In the genomic region with DNA sequence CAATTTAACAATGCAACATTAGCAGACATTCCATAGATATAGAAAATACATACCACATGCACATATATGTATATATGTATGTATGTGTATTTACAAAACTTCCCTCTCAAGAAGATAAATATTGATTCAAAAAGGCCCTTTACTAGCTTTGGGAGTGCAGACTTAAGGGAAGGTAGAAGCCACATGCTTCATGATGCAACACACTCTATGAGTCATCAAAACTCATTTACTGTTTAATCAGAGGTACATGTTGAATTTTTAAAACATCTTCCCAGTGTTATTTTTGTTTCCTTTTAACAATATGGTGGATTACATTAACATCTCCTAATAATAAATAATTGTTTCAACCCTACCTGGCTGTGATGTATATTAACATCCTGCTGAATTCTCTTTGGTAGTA, we compare ENCODE assay signal across 1 cellular context.
TF ChIP-seq lines count a peak whose summit lies in the region.

No MANE protein-coding gene starts in this region.

TF ChIP-seq in K562, 482 proteins besides CTCF, POLR2A, EP300 and RAD21 (continued from another document and continues in another):
- TF ChIP-seq, protein P1, sequence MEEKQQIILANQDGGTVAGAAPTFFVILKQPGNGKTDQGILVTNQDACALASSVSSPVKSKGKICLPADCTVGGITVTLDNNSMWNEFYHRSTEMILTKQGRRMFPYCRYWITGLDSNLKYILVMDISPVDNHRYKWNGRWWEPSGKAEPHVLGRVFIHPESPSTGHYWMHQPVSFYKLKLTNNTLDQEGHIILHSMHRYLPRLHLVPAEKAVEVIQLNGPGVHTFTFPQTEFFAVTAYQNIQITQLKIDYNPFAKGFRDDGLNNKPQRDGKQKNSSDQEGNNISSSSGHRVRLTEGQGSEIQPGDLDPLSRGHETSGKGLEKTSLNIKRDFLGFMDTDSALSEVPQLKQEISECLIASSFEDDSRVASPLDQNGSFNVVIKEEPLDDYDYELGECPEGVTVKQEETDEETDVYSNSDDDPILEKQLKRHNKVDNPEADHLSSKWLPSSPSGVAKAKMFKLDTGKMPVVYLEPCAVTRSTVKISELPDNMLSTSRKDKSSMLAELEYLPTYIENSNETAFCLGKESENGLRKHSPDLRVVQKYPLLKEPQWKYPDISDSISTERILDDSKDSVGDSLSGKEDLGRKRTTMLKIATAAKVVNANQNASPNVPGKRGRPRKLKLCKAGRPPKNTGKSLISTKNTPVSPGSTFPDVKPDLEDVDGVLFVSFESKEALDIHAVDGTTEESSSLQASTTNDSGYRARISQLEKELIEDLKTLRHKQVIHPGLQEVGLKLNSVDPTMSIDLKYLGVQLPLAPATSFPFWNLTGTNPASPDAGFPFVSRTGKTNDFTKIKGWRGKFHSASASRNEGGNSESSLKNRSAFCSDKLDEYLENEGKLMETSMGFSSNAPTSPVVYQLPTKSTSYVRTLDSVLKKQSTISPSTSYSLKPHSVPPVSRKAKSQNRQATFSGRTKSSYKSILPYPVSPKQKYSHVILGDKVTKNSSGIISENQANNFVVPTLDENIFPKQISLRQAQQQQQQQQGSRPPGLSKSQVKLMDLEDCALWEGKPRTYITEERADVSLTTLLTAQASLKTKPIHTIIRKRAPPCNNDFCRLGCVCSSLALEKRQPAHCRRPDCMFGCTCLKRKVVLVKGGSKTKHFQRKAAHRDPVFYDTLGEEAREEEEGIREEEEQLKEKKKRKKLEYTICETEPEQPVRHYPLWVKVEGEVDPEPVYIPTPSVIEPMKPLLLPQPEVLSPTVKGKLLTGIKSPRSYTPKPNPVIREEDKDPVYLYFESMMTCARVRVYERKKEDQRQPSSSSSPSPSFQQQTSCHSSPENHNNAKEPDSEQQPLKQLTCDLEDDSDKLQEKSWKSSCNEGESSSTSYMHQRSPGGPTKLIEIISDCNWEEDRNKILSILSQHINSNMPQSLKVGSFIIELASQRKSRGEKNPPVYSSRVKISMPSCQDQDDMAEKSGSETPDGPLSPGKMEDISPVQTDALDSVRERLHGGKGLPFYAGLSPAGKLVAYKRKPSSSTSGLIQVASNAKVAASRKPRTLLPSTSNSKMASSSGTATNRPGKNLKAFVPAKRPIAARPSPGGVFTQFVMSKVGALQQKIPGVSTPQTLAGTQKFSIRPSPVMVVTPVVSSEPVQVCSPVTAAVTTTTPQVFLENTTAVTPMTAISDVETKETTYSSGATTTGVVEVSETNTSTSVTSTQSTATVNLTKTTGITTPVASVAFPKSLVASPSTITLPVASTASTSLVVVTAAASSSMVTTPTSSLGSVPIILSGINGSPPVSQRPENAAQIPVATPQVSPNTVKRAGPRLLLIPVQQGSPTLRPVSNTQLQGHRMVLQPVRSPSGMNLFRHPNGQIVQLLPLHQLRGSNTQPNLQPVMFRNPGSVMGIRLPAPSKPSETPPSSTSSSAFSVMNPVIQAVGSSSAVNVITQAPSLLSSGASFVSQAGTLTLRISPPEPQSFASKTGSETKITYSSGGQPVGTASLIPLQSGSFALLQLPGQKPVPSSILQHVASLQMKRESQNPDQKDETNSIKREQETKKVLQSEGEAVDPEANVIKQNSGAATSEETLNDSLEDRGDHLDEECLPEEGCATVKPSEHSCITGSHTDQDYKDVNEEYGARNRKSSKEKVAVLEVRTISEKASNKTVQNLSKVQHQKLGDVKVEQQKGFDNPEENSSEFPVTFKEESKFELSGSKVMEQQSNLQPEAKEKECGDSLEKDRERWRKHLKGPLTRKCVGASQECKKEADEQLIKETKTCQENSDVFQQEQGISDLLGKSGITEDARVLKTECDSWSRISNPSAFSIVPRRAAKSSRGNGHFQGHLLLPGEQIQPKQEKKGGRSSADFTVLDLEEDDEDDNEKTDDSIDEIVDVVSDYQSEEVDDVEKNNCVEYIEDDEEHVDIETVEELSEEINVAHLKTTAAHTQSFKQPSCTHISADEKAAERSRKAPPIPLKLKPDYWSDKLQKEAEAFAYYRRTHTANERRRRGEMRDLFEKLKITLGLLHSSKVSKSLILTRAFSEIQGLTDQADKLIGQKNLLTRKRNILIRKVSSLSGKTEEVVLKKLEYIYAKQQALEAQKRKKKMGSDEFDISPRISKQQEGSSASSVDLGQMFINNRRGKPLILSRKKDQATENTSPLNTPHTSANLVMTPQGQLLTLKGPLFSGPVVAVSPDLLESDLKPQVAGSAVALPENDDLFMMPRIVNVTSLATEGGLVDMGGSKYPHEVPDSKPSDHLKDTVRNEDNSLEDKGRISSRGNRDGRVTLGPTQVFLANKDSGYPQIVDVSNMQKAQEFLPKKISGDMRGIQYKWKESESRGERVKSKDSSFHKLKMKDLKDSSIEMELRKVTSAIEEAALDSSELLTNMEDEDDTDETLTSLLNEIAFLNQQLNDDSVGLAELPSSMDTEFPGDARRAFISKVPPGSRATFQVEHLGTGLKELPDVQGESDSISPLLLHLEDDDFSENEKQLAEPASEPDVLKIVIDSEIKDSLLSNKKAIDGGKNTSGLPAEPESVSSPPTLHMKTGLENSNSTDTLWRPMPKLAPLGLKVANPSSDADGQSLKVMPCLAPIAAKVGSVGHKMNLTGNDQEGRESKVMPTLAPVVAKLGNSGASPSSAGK (IDR thresholded peaks at IDR 0.05) = peak; percentile 58
- TF ChIP-seq FUS (optimal IDR thresholded peaks at IDR 0.05; ENCODE audit: low read depth, low read length) = no peak
- no peak for TF ChIP-seq ZBTB17 (CRISPR knock-in tag; IDR thresholded peaks at IDR 0.05)
- peak; percentile 87 for TF ChIP-seq JUND (IDR thresholded peaks at IDR 0.05; ENCODE audit: borderline replicate concordance, low read depth, low read length)
- TF ChIP-seq JUND (tag; IDR thresholded peaks at IDR 0.05; ENCODE audit: borderline replicate concordance, low read depth, low read length) = peak; percentile 88
- TF ChIP-seq POLR2H (tag; IDR thresholded peaks at IDR 0.05; ENCODE audit: low read depth) = peak; percentile 41
- TF ChIP-seq SNIP1 (IDR thresholded peaks at IDR 0.05; ENCODE audit: low read depth) = no peak
- no peak for TF ChIP-seq YY1 (IDR thresholded peaks at IDR 0.05; ENCODE audit: borderline replicate concordance in 1 of 3, control insufficient read depth in 1 of 3, extremely low read depth in 1 of 3, insufficient read depth in 3 of 3, insufficient read length in 1 of 3, insufficient replicate concordance in 2 of 3, low read depth in 1 of 3, low read length in 2 of 3)
- no peak for TF ChIP-seq COPS2 (conservative IDR thresholded peaks at IDR 0.05)
- peak; percentile 95 for TF ChIP-seq ATF3 (IDR thresholded peaks at IDR 0.05)
- no peak for TF ChIP-seq ATF3 (CRISPR knock-in tag; conservative IDR thresholded peaks at IDR 0.05)
- TF ChIP-seq, protein P2, sequence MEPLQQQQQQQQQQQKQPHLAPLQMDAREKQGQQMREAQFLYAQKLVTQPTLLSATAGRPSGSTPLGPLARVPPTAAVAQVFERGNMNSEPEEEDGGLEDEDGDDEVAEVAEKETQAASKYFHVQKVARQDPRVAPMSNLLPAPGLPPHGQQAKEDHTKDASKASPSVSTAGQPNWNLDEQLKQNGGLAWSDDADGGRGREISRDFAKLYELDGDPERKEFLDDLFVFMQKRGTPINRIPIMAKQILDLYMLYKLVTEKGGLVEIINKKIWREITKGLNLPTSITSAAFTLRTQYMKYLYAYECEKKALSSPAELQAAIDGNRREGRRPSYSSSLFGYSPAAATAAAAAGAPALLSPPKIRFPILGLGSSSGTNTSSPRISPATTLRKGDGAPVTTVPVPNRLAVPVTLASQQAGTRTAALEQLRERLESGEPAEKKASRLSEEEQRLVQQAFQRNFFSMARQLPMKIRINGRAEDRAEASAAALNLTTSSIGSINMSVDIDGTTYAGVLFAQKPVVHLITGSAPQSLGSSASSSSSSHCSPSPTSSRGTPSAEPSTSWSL (CRISPR knock-in tag; IDR thresholded peaks at IDR 0.05; ENCODE audit: borderline replicate concordance) = no peak
- 0 out of 2 replicates have a peak, but pooled peaks have one; percentile 45 for TF ChIP-seq JUN (IDR thresholded peaks at IDR 0.05; ENCODE audit: borderline replicate concordance, low read depth, low read length)
- no peak for TF ChIP-seq JUN (CRISPR knock-in tag; IDR thresholded peaks at IDR 0.05; ENCODE audit: borderline replicate concordance)
- TF ChIP-seq, protein P3, sequence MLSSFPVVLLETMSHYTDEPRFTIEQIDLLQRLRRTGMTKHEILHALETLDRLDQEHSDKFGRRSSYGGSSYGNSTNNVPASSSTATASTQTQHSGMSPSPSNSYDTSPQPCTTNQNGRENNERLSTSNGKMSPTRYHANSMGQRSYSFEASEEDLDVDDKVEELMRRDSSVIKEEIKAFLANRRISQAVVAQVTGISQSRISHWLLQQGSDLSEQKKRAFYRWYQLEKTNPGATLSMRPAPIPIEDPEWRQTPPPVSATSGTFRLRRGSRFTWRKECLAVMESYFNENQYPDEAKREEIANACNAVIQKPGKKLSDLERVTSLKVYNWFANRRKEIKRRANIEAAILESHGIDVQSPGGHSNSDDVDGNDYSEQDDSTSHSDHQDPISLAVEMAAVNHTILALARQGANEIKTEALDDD (IDR thresholded peaks at IDR 0.05) = no peak
- TF ChIP-seq KDM5B (IDR thresholded peaks at IDR 0.05; ENCODE audit: insufficient replicate concordance, low read depth, low read length) = no peak
- no peak for TF ChIP-seq IRF2 (CRISPR knock-in tag; IDR thresholded peaks at IDR 0.05)
- no peak for TF ChIP-seq XRCC5 (IDR thresholded peaks at IDR 0.05; ENCODE audit: low read depth, low read length)
- no peak for TF ChIP-seq PTBP1 (IDR thresholded peaks at IDR 0.05; ENCODE audit: low read depth, low read length)
- no peak for TF ChIP-seq ZNF778 (CRISPR knock-in tag; IDR thresholded peaks at IDR 0.05)
- TF ChIP-seq STAT6 (CRISPR knock-in tag; IDR thresholded peaks at IDR 0.05) = no peak
- no peak for TF ChIP-seq E2F1 (CRISPR knock-in tag; IDR thresholded peaks at IDR 0.05)
- TF ChIP-seq MYC (IDR thresholded peaks at IDR 0.05; ENCODE audit: low read depth, low read length) = peak; percentile 91
- no peak for TF ChIP-seq MYC (CRISPR knock-in tag; IDR thresholded peaks at IDR 0.05; ENCODE audit: borderline replicate concordance, low read depth)
- no peak for TF ChIP-seq CHD1 (IDR thresholded peaks at IDR 0.05; ENCODE audit: low read length)
- no peak for TF ChIP-seq E2F3 (CRISPR knock-in tag; IDR thresholded peaks at IDR 0.05)
- no peak for TF ChIP-seq ZNF316 (IDR thresholded peaks at IDR 0.05)
- no peak for TF ChIP-seq SP1 (CRISPR knock-in tag; IDR thresholded peaks at IDR 0.05)
- no peak for TF ChIP-seq SREBF1 (IDR thresholded peaks at IDR 0.05; ENCODE audit: borderline replicate concordance, low read depth, low read length)
- no peak for TF ChIP-seq ZNF274 (IDR thresholded peaks at IDR 0.05; ENCODE audit: borderline replicate concordance, low read depth, low read length)
- TF ChIP-seq MNT (conservative IDR thresholded peaks at IDR 0.05) = 0 out of 4 replicates have a peak, but pooled peaks have one; percentile 11 to 16
- TF ChIP-seq ELF1 (tag; IDR thresholded peaks at IDR 0.05) = no peak
- 0 out of 2 replicates have a peak, but pooled peaks have one; percentile 32 for TF ChIP-seq ZNF589 (CRISPR knock-in tag; IDR thresholded peaks at IDR 0.05; ENCODE audit: low read depth)
- no peak for TF ChIP-seq TEAD4 (IDR thresholded peaks at IDR 0.05; ENCODE audit: low read length)
- TF ChIP-seq TEAD4 (CRISPR knock-in tag; IDR thresholded peaks at IDR 0.05; ENCODE audit: borderline replicate concordance) = no peak
- TF ChIP-seq EP400 (IDR thresholded peaks at IDR 0.05) = peak; percentile 65
- TF ChIP-seq CC2D1A (IDR thresholded peaks at IDR 0.05) = no peak
- TF ChIP-seq CEBPG (CRISPR knock-in tag; IDR thresholded peaks at IDR 0.05) = no peak
- TF ChIP-seq CEBPG (tag; conservative IDR thresholded peaks at IDR 0.05 in 1 of 2, IDR thresholded peaks at IDR 0.05 in 1 of 2) = peak; percentile 71 to 86
- no peak for TF ChIP-seq GTF2E2 (tag; IDR thresholded peaks at IDR 0.05)
- TF ChIP-seq ZC3H8 (IDR thresholded peaks at IDR 0.05) = no peak
- TF ChIP-seq FOSL1 (tag; conservative IDR thresholded peaks at IDR 0.05) = peak; percentile 87
- TF ChIP-seq KDM4B (IDR thresholded peaks at IDR 0.05; ENCODE audit: borderline replicate concordance in 2 of 2, low read depth in 1 of 2) = no peak
- TF ChIP-seq TRIM24 (IDR thresholded peaks at IDR 0.05) = peak; percentile 30 to 59; a peak in 2 of 4 replicates
